1 cellular context compared by ENCODE assay signal in genomic region chr6:131258010-131258652, GRCh38.
TF ChIP-seq lines count a peak whose summit lies in the region.

No MANE protein-coding gene starts in this region.

TF ChIP-seq in GM23338, 12 proteins besides CTCF, POLR2A, EP300 and RAD21 (continued from another document):
- no peak for TF ChIP-seq ZNF462 (CRISPR knock-in tag; IDR thresholded peaks at IDR 0.05)
- TF ChIP-seq JUNB (IDR thresholded peaks at IDR 0.05; ENCODE audit: unreplicated experiment): no peak
TF ChIP-seq in GM23338: peak in this region for 0.
